ENCODE assay signal across 8 cellular contexts in the genomic region with DNA sequence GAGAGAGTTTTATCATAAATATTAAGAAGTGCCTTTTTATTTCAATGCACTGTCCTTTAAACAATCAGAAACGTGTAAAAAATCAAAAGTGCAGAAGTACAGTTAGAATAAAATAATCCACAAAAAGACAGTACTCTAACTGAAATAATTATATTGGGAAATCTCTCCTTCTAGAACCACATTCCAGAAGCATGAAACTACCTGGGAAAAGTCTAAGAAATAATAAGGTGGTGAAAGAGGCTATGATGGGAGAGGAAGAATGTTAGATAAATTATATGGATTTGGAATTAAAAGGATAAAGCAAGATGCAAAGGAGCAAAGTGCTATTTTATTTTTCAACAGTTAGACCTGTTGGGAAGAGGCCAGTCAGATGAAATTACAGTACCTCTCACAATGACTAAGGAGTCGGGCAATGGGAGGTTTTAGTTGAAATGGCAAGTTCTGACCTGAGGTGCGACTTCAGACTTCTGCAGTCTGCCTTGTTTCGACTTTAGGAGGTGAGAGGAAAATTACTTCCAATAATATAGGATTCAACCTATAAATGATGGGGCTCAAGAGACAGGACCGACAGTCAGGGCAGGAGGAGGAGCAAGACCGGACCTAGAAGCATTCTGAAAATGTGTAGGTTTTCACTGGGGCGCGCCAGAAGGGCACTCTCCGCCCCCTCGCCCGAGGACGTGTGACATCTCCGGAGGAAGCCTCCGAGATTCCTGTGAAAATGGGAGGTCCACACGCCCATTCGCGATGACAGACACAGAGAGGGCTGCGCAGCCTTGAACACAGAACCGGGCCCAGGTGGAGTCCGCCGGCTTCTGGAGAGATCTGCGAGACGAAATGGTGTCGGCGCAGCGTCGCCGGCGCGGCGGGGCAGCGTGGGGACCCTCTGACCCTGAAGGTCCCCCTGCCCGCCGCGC. TPM values are rescaled to one million over a fixed set of nuclear protein-coding genes. Genes with fewer than 3 reads are reported as not detected.
DNase-seq lines count a peak whose midpoint lies in the region; ATAC-seq, FAIRE-seq and TF ChIP-seq lines count a peak whose summit lies in the region.

No MANE protein-coding gene starts in this region.

- no peaks in the 10 kb centered on the region for H3K27me3 ChIP-seq in CD4-positive, alpha-beta T cell (ENCODE audit: control insufficient read depth, insufficient read depth, low read length)
- no peaks in the 10 kb centered on the region for H3K27me3 ChIP-seq in astrocyte (ENCODE audit: insufficient read depth, low read length)
- no peaks in the 10 kb centered on the region for H3K27me3 ChIP-seq in sigmoid colon

- H3K9me3 Mint-ChIP-seq in CD4-positive, alpha-beta T cell: no peaks in the 10 kb centered on the region
- no peaks in the 10 kb centered on the region for H3K9me3 Mint-ChIP-seq in astrocyte (ENCODE audit: unreplicated experiment)

- H3K4me1 ChIP-seq in astrocyte (ENCODE audit: insufficient read depth, low read length) (peaks cover 5% of the 10 kb centered on the region), sigmoid colon (peaks cover 0 to 30% (median 23%) of the 10 kb centered on the region in 4 donors)

- peaks cover 7% of the 10 kb centered on the region for H4K20me1 ChIP-seq in astrocyte (ENCODE audit: insufficient read depth, low read length)

- H3K4me3 Mint-ChIP-seq in CD4-positive, alpha-beta T cell: peak overlapping the region; percentile 98
- H3K4me3 Mint-ChIP-seq in astrocyte (ENCODE audit: unreplicated experiment): peak overlapping the region; percentile 98

- peak overlapping the region; percentile 95 for H3K4me2 ChIP-seq in astrocyte (ENCODE audit: low read length)

- DNase-seq in CD4-positive, alpha-beta T cell: peak in 9 of 10 experiments; percentile 1 to 17 (median 6)
- peak; percentile 67 for DNase-seq in SK-N-DZ (ENCODE audit: low spot score)
- DNase-seq in astrocyte (ENCODE audit: low read depth): peak; percentile 57
- peak; percentile 5 for DNase-seq in iPS DF 19.7 (ENCODE audit: low read depth, low spot score)
- DNase-seq in sigmoid colon: peak; percentile 71
- no peak for DNase-seq in cerebellar nuclear complex (lab: John Stamatoyannopoulos, UW)

- H3K36me3 ChIP-seq in astrocyte (ENCODE audit: insufficient read depth, low read length) (no peaks in the 10 kb centered on the region), sigmoid colon (peaks cover 0 to 8% (median 0%) of the 10 kb centered on the region in 4 donors)

- peak overlapping the region; percentile 83 for H2AFZ ChIP-seq in astrocyte (ENCODE audit: low read depth, low read length)

- ATAC-seq in CD4-positive, alpha-beta T cell (ENCODE audit: poor library complexity): peak; percentile 11
- ATAC-seq in GM19324 (IDR thresholded peaks at IDR 0.05; ENCODE audit: low FRiP score, unreplicated experiment): peak; percentile 25
- peak; percentile 27 for ATAC-seq in HG03378 (IDR thresholded peaks at IDR 0.05; ENCODE audit: unreplicated experiment)

- 2 to 3% methylated on average over 35 of the region's 35 CpGs for WGBS in sigmoid colon, 2 donors

- no peaks in the 10 kb centered on the region for H3K9me3 ChIP-seq in CD4-positive, alpha-beta T cell (ENCODE audit: control insufficient read depth, low read length)
- H3K9me3 ChIP-seq in astrocyte (ENCODE audit: insufficient read depth, low read depth, low read length): no peaks in the 10 kb centered on the region
- no peaks in the 10 kb centered on the region for H3K9me3 ChIP-seq in sigmoid colon

- peaks cover 13% of the 10 kb centered on the region for H3K36me3 Mint-ChIP-seq in CD4-positive, alpha-beta T cell (ENCODE audit: low read depth)
- peaks cover 3% of the 10 kb centered on the region for H3K36me3 Mint-ChIP-seq in astrocyte (ENCODE audit: low read depth, unreplicated experiment)

- peak overlapping the region; percentile 83 for H3K27ac Mint-ChIP-seq in CD4-positive, alpha-beta T cell
- H3K27ac Mint-ChIP-seq in astrocyte (ENCODE audit: unreplicated experiment): peak overlapping the region; percentile 94

- peak overlapping the region; percentile 82 for H3K4me3 ChIP-seq in astrocyte (ENCODE audit: insufficient read depth, low read depth, low read length)
- H3K4me3 ChIP-seq in sigmoid colon: peak overlapping the region; percentile 79 to 94 (median 88)

- no peaks in the 10 kb centered on the region for H3K27me3 Mint-ChIP-seq in CD4-positive, alpha-beta T cell
- H3K27me3 Mint-ChIP-seq in astrocyte (ENCODE audit: low read depth, unreplicated experiment): no peaks in the 10 kb centered on the region

- peaks cover 19% of the 10 kb centered on the region for H3K4me1 Mint-ChIP-seq in CD4-positive, alpha-beta T cell (ENCODE audit: low read depth)
- H3K4me1 Mint-ChIP-seq in astrocyte (ENCODE audit: low read depth, unreplicated experiment): peaks cover 8% of the 10 kb centered on the region

- no peak for TF ChIP-seq CTCF in CD4-positive, alpha-beta T cell (IDR thresholded peaks at IDR 0.05)
- no peak for TF ChIP-seq CTCF in astrocyte (IDR thresholded peaks at IDR 0.05; ENCODE audit: insufficient read depth, low read depth, low read length)
- TF ChIP-seq CTCF in sigmoid colon (IDR thresholded peaks at IDR 0.05): no peak

- CTCF ChIA-PET in CD4-positive, alpha-beta T cell (lab: Charles Lee): interaction anchor here (1.0 to 2.7 kb wide), 9 partner anchors 18 to 977 kb away, joined by 3 to 15 read pairs (median 4); a partner anchor contains a TSS

- intact Hi-C loops in CD4-positive, alpha-beta T cell (cut with DNase I, micrococcal nuclease): loop anchor here (1.0 to 10.0 kb wide), 8 partner anchors 62 to 1649 kb away; a partner anchor contains a TSS
- intact Hi-C loops in sigmoid colon (cut with DNase I): loop anchor here (1.0 to 5.0 kb wide), 6 partner anchors 62 to 245 kb away; a partner anchor contains a TSS

- H3K9ac ChIP-seq in astrocyte (ENCODE audit: low read length): peak overlapping the region; percentile 90

- POLR2A ChIA-PET in CD4-positive, alpha-beta T cell (lab: Charles Lee): interaction anchor here (0.9 to 2.0 kb wide), 16 partner anchors 9 to 976 kb away, joined by 3 to 31 read pairs (median 5); a partner anchor contains a TSS

- no peak for TF ChIP-seq POLR2A in sigmoid colon (IDR thresholded peaks at IDR 0.05)

- TF ChIP-seq EP300 in sigmoid colon (IDR thresholded peaks at IDR 0.05): no peak

- H3K27ac ChIP-seq in CD4-positive, alpha-beta T cell (ENCODE audit: low read depth, low read length): no peak overlapping the region
- H3K27ac ChIP-seq in astrocyte (ENCODE audit: low read depth, low read length) (peak overlapping the region; percentile 74), sigmoid colon (peak overlapping the region; percentile 85 to 92 (median 89))

- no peak for FAIRE-seq in astrocyte (lab: Jason Lieb, UNC)

- H3K79me2 ChIP-seq in astrocyte (ENCODE audit: insufficient read depth, low read length): peaks cover 37% of the 10 kb centered on the region

RNA-seq across cellular contexts. Expression of a gene that starts 0.7 kb away (rescaled TPM):
- 1 to 10 TPM; 1.1 to 1.5 TPM for total RNA-seq in CD4-positive, alpha-beta T cell
- polyA plus RNA-seq in SK-N-DZ (2014; cell fraction: cytosol; rRNA removed): 5.4 and 8.8 TPM in 2 replicates
- 4.8 and 6.4 TPM in 2 replicates for polyA plus RNA-seq in SK-N-DZ (2014; cell fraction: nucleus; rRNA removed)
- 10.3 and 11.5 TPM in 2 replicates for total RNA-seq in astrocyte
- 1 to 10 TPM; 6.6 to 9.1 (median 8.4) TPM for total RNA-seq in sigmoid colon
- polyA plus RNA-seq in sigmoid colon: 10 to 100 TPM in 2 of 3 donors, 1 to 10 TPM in 1; 8.4 to 14.8 (median 12.6) TPM

Comparison
In these comparisons a context has a peak if more than half of its experiments do, and no peak if none do; other contexts are left out.
1. DNase-seq: peak in CD4-positive, alpha-beta T cell (9 of 10), SK-N-DZ (single experiment), astrocyte (single experiment), iPS DF 19.7 (single experiment) and sigmoid colon (single experiment); none in cerebellar nuclear complex (0 of 2).
2. Peak in every context shown above with its lines, with median percentiles within 50 percentile points of each other: ATAC-seq.